16 cellular contexts compared by ENCODE assay signal in genomic region chr1:38140025-38140487, GRCh38.
DNase-seq lines count a peak whose midpoint lies in the region; ATAC-seq and TF ChIP-seq lines count a peak whose summit lies in the region.
"Had no signal": no experiment of that assay in that cellular context is flagged by ENCODE, and none has a peak within 500 bp of the region (broad histone marks: within the 10 kb centered on the region; RNA-seq: fewer than 3 reads in every experiment).

No MANE protein-coding gene starts in this region.

- WGBS in mesendoderm (ENCODE audit: extremely low coverage, insufficient coverage, low lambda C conversion rate): no CpG with 5 or more reads among the region's 9 CpGs

- H2AK5ac ChIP-seq in mesendoderm (ENCODE audit: low read length): peak overlapping the region; percentile 31

- H2BK120ac ChIP-seq in mesendoderm (ENCODE audit: low read depth, low read length): no peak overlapping the region

- H3K27ac Mint-ChIP-seq in CD8-positive, alpha-beta T cell: no peak overlapping the region
- H3K27ac Mint-ChIP-seq: activated T-helper 1 cell treated with anti-CD3 and anti-CD28 coated beads, Interleukin-12 subunit alpha, Interleukin-12 subunit beta, Interleukin-2, Interleukin-4 antibody, amounts not matched to agents 30 ng/mL and 10 ng/mL and 1 ng/mL, durations not matched to agents 14 hours and 24 hours and 36 hours; CD14-positive monocyte; immature natural killer cell; T-helper 2 cell treated with Interferon-gamma antibody and Interleukin-4, amounts not matched to agents 5 μg/mL and 100 μg/mL, for 36 hours had no signal

- H3K9me3 Mint-ChIP-seq in CD8-positive, alpha-beta T cell: no peaks in the 10 kb centered on the region
- H3K9me3 Mint-ChIP-seq: activated T-helper 1 cell treated with anti-CD3 and anti-CD28 coated beads, Interleukin-12 subunit alpha, Interleukin-12 subunit beta, Interleukin-2, Interleukin-4 antibody, amounts not matched to agents 30 ng/mL and 10 ng/mL and 1 ng/mL, durations not matched to agents 14 hours and 24 hours and 36 hours; T-helper 2 cell treated with Interferon-gamma antibody and Interleukin-4, amounts not matched to agents 5 μg/mL and 100 μg/mL, for 36 hours had no signal

- no peaks in the 10 kb centered on the region for H3K36me3 Mint-ChIP-seq in CD8-positive, alpha-beta T cell
- H3K36me3 Mint-ChIP-seq: immature natural killer cell had no signal

- H3K4me1 ChIP-seq in HUES48 (ENCODE audit: control insufficient read depth, insufficient read depth, low read length) (peaks cover 47% of the 10 kb centered on the region), mesendoderm (ENCODE audit: control insufficient read depth, low read depth, low read length) (peaks cover 12% of the 10 kb centered on the region), upper lobe of right lung (peaks cover 6% of the 10 kb centered on the region)
- no peaks in the 10 kb centered on the region for H3K4me1 ChIP-seq in CD8-positive, alpha-beta T cell (ENCODE audit: insufficient read depth, low read length)
- H3K4me1 ChIP-seq: HAP-1, prostate gland had no signal

- no peak overlapping the region for H3K23ac ChIP-seq in mesendoderm (ENCODE audit: low read length)

- H3K9ac ChIP-seq in HUES48 (ENCODE audit: low read depth, low read length) (no peak overlapping the region), mesendoderm (ENCODE audit: low read length) (peak overlapping the region; percentile 29)

- DNase-seq in choroid plexus epithelial cell (ENCODE audit: low read depth): peak; percentile 11
- DNase-seq in mesendoderm: peak; percentile 72
- DNase-seq in upper lobe of right lung: no peak
- DNase-seq in CD8-positive, alpha-beta T cell: no peak
- DNase-seq in activated CD4-positive, alpha-beta T cell treated with anti-CD3 and anti-CD28 coated beads, Interleukin-2, amount 50 U/mL, for 4 hours: no peak
- DNase-seq: activated CD4-positive, alpha-beta T cell treated with anti-CD3 and anti-CD28 coated beads, Interleukin-2, amount 50 U/mL, for 48 hours; immature natural killer cell; NCI-H2029 treated with DMSO at 0.1 percent for 48 hours; NCI-H748 treated with DMSO at 0.1 percent for 48 hours had no signal

- no peak overlapping the region for H4K5ac ChIP-seq in mesendoderm (ENCODE audit: low read length)

- H3K4me2 ChIP-seq in mesendoderm (ENCODE audit: low read length): peak overlapping the region; percentile 10

- H3K9me3 ChIP-seq in HUES48 (ENCODE audit: control insufficient read depth, insufficient read depth, low read length): no peaks in the 10 kb centered on the region
- H3K9me3 ChIP-seq in upper lobe of right lung: no peaks in the 10 kb centered on the region
- H3K9me3 ChIP-seq in CD8-positive, alpha-beta T cell (ENCODE audit: low read length): no peaks in the 10 kb centered on the region
- H3K9me3 ChIP-seq: HAP-1, prostate gland had no signal

- H3K4me1 Mint-ChIP-seq in CD8-positive, alpha-beta T cell (ENCODE audit: low read depth): no peaks in the 10 kb centered on the region
- H3K4me1 Mint-ChIP-seq: CD14-positive monocyte, immature natural killer cell had no signal

- H3K79me1 ChIP-seq in mesendoderm (ENCODE audit: low read length): no peaks in the 10 kb centered on the region

- TF ChIP-seq CTCF in choroid plexus epithelial cell (conservative IDR thresholded peaks at IDR 0.05; ENCODE audit: low read depth, low read length) (no peak), upper lobe of right lung (IDR thresholded peaks at IDR 0.05) (no peak)
- no peak for TF ChIP-seq CTCF in CD8-positive, alpha-beta T cell (IDR thresholded peaks at IDR 0.05)

- H3K27me3 ChIP-seq in HUES48 (ENCODE audit: control insufficient read depth, insufficient read depth, low read length): peaks cover 34% of the 10 kb centered on the region
- no peaks in the 10 kb centered on the region for H3K27me3 ChIP-seq in mesendoderm (ENCODE audit: insufficient read depth, low read length, poor library complexity)
- H3K27me3 ChIP-seq in upper lobe of right lung: peaks cover 57% of the 10 kb centered on the region
- peaks cover 3% of the 10 kb centered on the region for H3K27me3 ChIP-seq in CD8-positive, alpha-beta T cell (ENCODE audit: insufficient read depth, low read length)

- no peak overlapping the region for H3K4ac ChIP-seq in mesendoderm (ENCODE audit: low read depth, low read length)

- H4K8ac ChIP-seq in mesendoderm (ENCODE audit: low read depth, low read length): no peak overlapping the region

- POLR2A ChIA-PET in CD8-positive, alpha-beta T cell (lab: Charles Lee): no interaction called here

- H3K27ac ChIP-seq in HUES48 (ENCODE audit: low read depth, low read length) (peak overlapping the region; percentile 18), mesendoderm (ENCODE audit: low read depth, low read length) (no peak overlapping the region), upper lobe of right lung (no peak overlapping the region)
- H3K27ac ChIP-seq in CD8-positive, alpha-beta T cell (ENCODE audit: low read depth, low read length): no peak overlapping the region
- H3K27ac ChIP-seq: prostate gland had no signal

- H3K79me2 ChIP-seq in mesendoderm (ENCODE audit: control insufficient read depth, insufficient read depth, low read length): no peaks in the 10 kb centered on the region

- no peak overlapping the region for H2BK15ac ChIP-seq in mesendoderm (replicated peaks; ENCODE audit: low read depth)

- CTCF ChIA-PET in CD8-positive, alpha-beta T cell (lab: Charles Lee): no interaction called here

- intact Hi-C loops in upper lobe of right lung (cut with DNase I): no loop called here
- intact Hi-C loops in CD8-positive, alpha-beta T cell (cut with DNase I, micrococcal nuclease): no loop called here

- peaks cover 64% of the 10 kb centered on the region for H3K27me3 Mint-ChIP-seq in CD8-positive, alpha-beta T cell (ENCODE audit: low read depth)

- H3K4me3 ChIP-seq in HUES48 (ENCODE audit: low read depth, low read length) (0 out of 2 replicates have a peak overlapping the region, but pooled peaks have one; percentile 27), choroid plexus epithelial cell (ENCODE audit: low read depth, low read length) (no peak overlapping the region), mesendoderm (ENCODE audit: low read length) (no peak overlapping the region), upper lobe of right lung (no peak overlapping the region)
- H3K4me3 ChIP-seq in CD8-positive, alpha-beta T cell (ENCODE audit: low read depth, low read length): no peak overlapping the region
- H3K4me3 ChIP-seq: HAP-1, prostate gland had no signal

- ATAC-seq in upper lobe of right lung (peak; percentile 59), HG03342 (IDR thresholded peaks at IDR 0.05; ENCODE audit: unreplicated experiment) (no peak)
- ATAC-seq in CD8-positive, alpha-beta T cell: no peak

- H3K36me3 ChIP-seq in HUES48 (ENCODE audit: control insufficient read depth, insufficient read depth, low read length): no peaks in the 10 kb centered on the region
- H3K36me3 ChIP-seq in mesendoderm (ENCODE audit: control insufficient read depth, insufficient read depth, low read length): no peaks in the 10 kb centered on the region
- H3K36me3 ChIP-seq in upper lobe of right lung: no peaks in the 10 kb centered on the region
- no peaks in the 10 kb centered on the region for H3K36me3 ChIP-seq in CD8-positive, alpha-beta T cell (ENCODE audit: insufficient read depth, low read length)
- H3K36me3 ChIP-seq: HAP-1, prostate gland had no signal

- peak overlapping the region; percentile 46 for H2BK5ac ChIP-seq in mesendoderm (ENCODE audit: low read length)

- no peak overlapping the region for H3K18ac ChIP-seq in mesendoderm (ENCODE audit: low read length)

- no peak overlapping the region for H3K4me3 Mint-ChIP-seq in CD8-positive, alpha-beta T cell
- H3K4me3 Mint-ChIP-seq: activated T-helper 1 cell treated with anti-CD3 and anti-CD28 coated beads, Interleukin-12 subunit alpha, Interleukin-12 subunit beta, Interleukin-2, Interleukin-4 antibody, amounts not matched to agents 30 ng/mL and 10 ng/mL and 1 ng/mL, durations not matched to agents 14 hours and 24 hours and 36 hours; immature natural killer cell; T-helper 2 cell treated with Interferon-gamma antibody and Interleukin-4, amounts not matched to agents 5 μg/mL and 100 μg/mL, for 36 hours had no signal

- H3K56ac ChIP-seq in mesendoderm (ENCODE audit: low read length): peak overlapping the region; percentile 62

Comparison
In these comparisons a context has a peak if more than half of its experiments do, and no peak if none do; other contexts are left out.
1. DNase-seq: peak in choroid plexus epithelial cell (single experiment) and mesendoderm (single experiment); none in upper lobe of right lung (single experiment), CD8-positive, alpha-beta T cell (0 of 7) and activated CD4-positive, alpha-beta T cell treated with anti-CD3 and anti-CD28 coated beads, Interleukin-2, amount 50 U/mL, for 4 hours (0 of 2).